In the genomic region with DNA sequence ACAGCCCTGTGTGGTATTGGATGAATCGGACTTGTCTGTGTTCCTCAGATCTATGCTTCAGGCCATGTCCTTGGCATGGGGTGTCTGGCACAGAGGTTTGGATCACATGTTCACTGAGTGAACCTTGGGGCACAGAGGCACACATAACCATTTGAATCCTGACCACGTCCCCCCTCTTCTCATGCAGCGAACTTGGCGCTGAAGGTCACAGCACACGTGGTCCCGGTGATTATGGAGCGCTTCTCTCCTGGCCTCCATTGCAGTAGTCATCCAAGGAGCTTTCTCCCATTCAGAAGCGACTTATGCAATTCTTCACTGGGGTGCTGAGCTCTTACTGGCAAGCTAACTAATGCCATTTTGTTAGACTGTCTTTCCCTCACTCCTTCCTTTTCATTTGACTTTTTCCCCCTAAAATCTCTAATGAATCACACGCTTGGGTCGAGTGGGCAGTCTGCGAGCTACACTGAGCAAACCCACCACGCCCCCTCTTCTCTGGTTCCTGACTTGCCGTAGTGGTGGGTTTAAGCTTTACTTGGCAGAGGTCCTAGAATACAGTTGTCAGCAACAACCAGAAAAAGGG, we compare ENCODE assay signal across 9 cellular contexts. TPM values are rescaled to one million over a fixed set of nuclear protein-coding genes. Genes with fewer than 3 reads are reported as not detected.
DNase-seq lines count a peak whose midpoint lies in the region; ATAC-seq, FAIRE-seq and TF ChIP-seq lines count a peak whose summit lies in the region.
"Had no signal": no experiment of that assay in that cellular context is flagged by ENCODE, and none has a peak within 500 bp of the region (broad histone marks: within the 10 kb centered on the region; RNA-seq: fewer than 3 reads in every experiment).

No MANE protein-coding gene starts in this region.

- H3K9me3 ChIP-seq in left ventricle myocardium inferior (replicated peaks) (peaks cover 27% of the 10 kb centered on the region), adrenal gland (replicated peaks in 1 of 3) (no peaks in the 10 kb centered on the region), right cardiac atrium (ENCODE audit: control insufficient read depth, low read length) (no peaks in the 10 kb centered on the region)

- TF ChIP-seq CTCF in left ventricle myocardium inferior (IDR thresholded peaks at IDR 0.05; ENCODE audit: borderline replicate concordance) (no peak), adrenal gland (IDR thresholded peaks at IDR 0.05) (no peak)

- WGBS in adrenal gland, 4 donors: 40 to 49% (median 45%) methylated on average over 9 to 13 of the region's 13 CpGs
- WGBS in right cardiac atrium: 43% methylated on average over 13 of the region's 13 CpGs

- H3K36me3 ChIP-seq in left ventricle myocardium inferior (no peaks in the 10 kb centered on the region), adrenal gland (replicated peaks in 1 of 2) (no peaks in the 10 kb centered on the region)
- H3K36me3 ChIP-seq: tibial nerve had no signal

- no peak overlapping the region for H3K27ac ChIP-seq in left ventricle myocardium inferior (replicated peaks)
- no peak overlapping the region for H3K27ac ChIP-seq in adrenal gland
- H3K27ac ChIP-seq in right cardiac atrium (ENCODE audit: low read length): no peak overlapping the region
- H3K27ac ChIP-seq: tibial nerve had no signal

- H3K27me3 ChIP-seq in left ventricle myocardium inferior (ENCODE audit: low read depth): peaks cover 61% of the 10 kb centered on the region
- no peaks in the 10 kb centered on the region for H3K27me3 ChIP-seq in adrenal gland
- no peaks in the 10 kb centered on the region for H3K27me3 ChIP-seq in right cardiac atrium (ENCODE audit: control insufficient read depth, insufficient read depth)
- H3K27me3 ChIP-seq: tibial nerve had no signal

- intact Hi-C loops in Right ventricle myocardium inferior (cut with DNase I): no loop called here
- intact Hi-C loops in left ventricle myocardium inferior (cut with micrococcal nuclease): no loop called here
- intact Hi-C loops in adrenal gland (cut with DNase I): no loop called here
- intact Hi-C loops in right cardiac atrium (cut with DNase I): no loop called here

- FAIRE-seq in urothelium cell line (lab: Jason Lieb, UNC): no peak

- H3K4me3 ChIP-seq in left ventricle myocardium inferior: no peak overlapping the region
- no peak overlapping the region for H3K4me3 ChIP-seq in adrenal gland
- H3K4me3 ChIP-seq in right cardiac atrium (ENCODE audit: low read length): no peak overlapping the region
- H3K4me3 ChIP-seq: tibial nerve had no signal

- H3K4me1 ChIP-seq in left ventricle myocardium inferior: peaks cover 5% of the 10 kb centered on the region
- no peaks in the 10 kb centered on the region for H3K4me1 ChIP-seq in adrenal gland (replicated peaks in 1 of 2)
- no peaks in the 10 kb centered on the region for H3K4me1 ChIP-seq in right cardiac atrium (ENCODE audit: control insufficient read depth, insufficient read depth, low read length)

- TF ChIP-seq POLR2A in adrenal gland (IDR thresholded peaks at IDR 0.05): no peak

- DNase-seq in Right ventricle myocardium inferior (ENCODE audit: missing footprints) (no peak), left ventricle myocardium inferior (no peak), adrenal gland (peak in 6 of 7 donors; percentile 26 to 71 (median 58)), right cardiac atrium (no peak), urothelium cell line (ENCODE audit: low spot score) (peak; percentile 47), occipital lobe (lab: John Stamatoyannopoulos, UW) (no peak), T-helper 2 cell (no peak)

- ATAC-seq in Right ventricle myocardium inferior (peak; percentile 59), right cardiac atrium (peak; percentile 61), HG02759 (IDR thresholded peaks at IDR 0.05; ENCODE audit: unreplicated experiment) (no peak)

RNA-seq across cellular contexts. Expression of a gene that starts 59.4 kb away (rescaled TPM):
- not detected for total RNA-seq in Right ventricle myocardium inferior
- total RNA-seq in left ventricle myocardium inferior: not detected
- 1 to 10 TPM in 2 of 8 donors, under 1 TPM in 5, not detected in 1; 0.28 to 2.9 (median 0.60) TPM for total RNA-seq in adrenal gland
- under 1 TPM in 1 of 3 donors, not detected in 2; 0.40 TPM for polyA plus RNA-seq in adrenal gland
- under 1 TPM in 2 of 4 donors, not detected in 2; 0.15 to 0.37 TPM for total RNA-seq in right cardiac atrium
- not detected for polyA plus RNA-seq in right cardiac atrium
- 0.31 TPM for total RNA-seq in occipital lobe

Comparison
In these comparisons a context has a peak if more than half of its experiments do, and no peak if none do; other contexts are left out.
1. DNase-seq: peak in adrenal gland (6 of 7) and urothelium cell line (single experiment); none in Right ventricle myocardium inferior (single experiment), left ventricle myocardium inferior (single experiment), right cardiac atrium (0 of 3), occipital lobe (single experiment) and T-helper 2 cell (0 of 5).